Comparison of ENCODE assay signal across 41 cellular contexts in the genomic region with DNA sequence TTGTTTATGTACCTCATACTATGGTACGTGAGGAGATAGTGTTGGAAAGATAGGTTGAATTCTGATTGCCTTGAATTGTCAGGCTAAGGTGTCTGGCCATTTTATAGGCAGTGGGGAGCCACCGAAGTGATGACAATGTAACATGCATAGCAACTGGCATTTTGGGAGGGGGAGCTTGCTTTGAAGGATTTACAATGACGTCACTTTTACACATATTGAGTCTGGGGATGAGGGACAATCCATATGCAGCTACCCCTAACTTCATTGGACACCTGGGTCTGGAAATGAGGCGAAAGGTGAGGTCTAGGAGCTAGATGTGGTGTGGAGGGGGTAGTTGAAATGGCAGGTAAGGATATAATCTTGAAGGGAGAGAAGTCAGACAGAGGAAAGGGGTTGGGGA. TPM values are rescaled to one million over a fixed set of nuclear protein-coding genes. Genes with fewer than 3 reads are reported as not detected.
"Had no signal": no experiment of that assay in that cellular context is flagged by ENCODE, and none has a peak within 500 bp of the region (broad histone marks: within the 10 kb centered on the region; RNA-seq: fewer than 3 reads in every experiment).

No MANE protein-coding gene starts in this region.

- FAIRE-seq: astrocyte, bronchial epithelial cell had no signal

- H3K4me3 Mint-ChIP-seq: activated naive CD4-positive, alpha-beta T cell treated with anti-CD3 and anti-CD28 coated beads for 36 hours; activated naive CD4-positive, alpha-beta T cell treated with anti-CD3 and anti-CD28 coated beads, Interleukin-2, amount 10 ng/mL, durations not matched to agents 7 days and 5 days; activated naive CD4-positive, alpha-beta T cell treated with anti-CD3 and anti-CD28 coated beads, Interleukin-2, amount 50 U/mL, for 24 hours; activated naive CD8-positive, alpha-beta T cell; activated naive CD8-positive, alpha-beta T cell treated with anti-CD3 and anti-CD28 coated beads for 36 hours; activated naive CD8-positive, alpha-beta T cell treated with anti-CD3 and anti-CD28 coated beads, Interleukin-2, amount 10 ng/mL, durations not matched to agents 7 days and 5 days; activated naive CD8-positive, alpha-beta T cell treated with anti-CD3 and anti-CD28 coated beads, Interleukin-2, amount 50 U/mL, for 24 hours; activated T-cell treated with anti-CD3 and anti-CD28 coated beads, Interleukin-2, amount 50 U/mL, for 24 hours; activated T-cell treated with anti-CD3 and anti-CD28 coated beads, Interleukin-2, amount 50 U/mL, for 4 hours; activated T-cell treated with anti-CD3 and anti-CD28 coated beads, Interleukin-2, amount 50 U/mL, for 72 hours; activated T-helper 1 cell treated with anti-CD3 and anti-CD28 coated beads, Interleukin-12 subunit alpha, Interleukin-12 subunit beta, Interleukin-2, Interleukin-4 antibody, amounts not matched to agents 30 ng/mL and 10 ng/mL and 1 ng/mL, durations not matched to agents 14 hours and 24 hours and 36 hours; activated T-helper 17 cell treated with anti-CD3 and anti-CD28 coated beads, Interleukin-2, amount 50 U/mL, for 72 hours; brain; central memory CD8-positive, alpha-beta T cell had no signal

- H3K36me3 Mint-ChIP-seq: activated naive CD4-positive, alpha-beta T cell treated with anti-CD3 and anti-CD28 coated beads, Interleukin-2, amount 10 ng/mL, durations not matched to agents 7 days and 5 days; activated naive CD4-positive, alpha-beta T cell treated with anti-CD3 and anti-CD28 coated beads, Interleukin-2, amount 50 U/mL, for 24 hours; activated naive CD4-positive, alpha-beta T cell treated with anti-CD3 and anti-CD28 coated beads, Interleukin-2, amount 50 U/mL, for 72 hours; activated naive CD8-positive, alpha-beta T cell; activated naive CD8-positive, alpha-beta T cell treated with anti-CD3 and anti-CD28 coated beads for 36 hours; activated naive CD8-positive, alpha-beta T cell treated with anti-CD3 and anti-CD28 coated beads, Interleukin-2, amount 10 ng/mL, durations not matched to agents 7 days and 5 days; brain had no signal

- DNase-seq: activated effector memory CD4-positive, alpha-beta T cell treated with anti-CD3 and anti-CD28 coated beads, Interleukin-2, amount 50 U/mL, for 16 hours; activated effector memory CD4-positive, alpha-beta T cell treated with Interleukin-2 at 50 U/mL for 16 hours; activated gamma-delta T cell; activated gamma-delta T cell treated with Interleukin-2 at 50 U/mL for 16 hours; activated naive CD4-positive, alpha-beta T cell; activated naive CD4-positive, alpha-beta T cell treated with anti-CD3 and anti-CD28 coated beads for 36 hours; activated naive CD4-positive, alpha-beta T cell treated with anti-CD3 and anti-CD28 coated beads, Interleukin-2, amount 10 ng/mL, durations not matched to agents 7 days and 5 days; activated naive CD4-positive, alpha-beta T cell treated with anti-CD3 and anti-CD28 coated beads, Interleukin-2, amount 50 U/mL, for 16 hours; activated naive CD4-positive, alpha-beta T cell treated with Interleukin-2 at 50 U/mL for 16 hours; activated naive CD8-positive, alpha-beta T cell treated with anti-CD3 and anti-CD28 coated beads for 36 hours; activated naive CD8-positive, alpha-beta T cell treated with anti-CD3 and anti-CD28 coated beads, Interleukin-2, amount 10 ng/mL, durations not matched to agents 7 days and 5 days; activated naive CD8-positive, alpha-beta T cell treated with anti-CD3 and anti-CD28 coated beads, Interleukin-2, amount 50 U/mL, for 24 hours; activated T-cell treated with anti-CD3 and anti-CD28 coated beads, Interleukin-2, amount 50 U/mL, for 1 hour; activated T-cell treated with anti-CD3 and anti-CD28 coated beads, Interleukin-2, amount 50 U/mL, for 24 hours; activated T-cell treated with anti-CD3 and anti-CD28 coated beads, Interleukin-2, amount 50 U/mL, for 4 hours; activated T-cell treated with anti-CD3 and anti-CD28 coated beads, Interleukin-2, amount 50 U/mL, for 48 hours; activated T-cell treated with anti-CD3 and anti-CD28 coated beads, Interleukin-2, amount 50 U/mL, for 72 hours; adrenal gland; amniotic stem cell; amygdala; anterior cingulate cortex; aorta; body of pancreas; brain microvascular endothelial cell; caudate nucleus; central memory CD4-positive, alpha-beta T cell; cerebellar nuclear complex had no signal

- H3K36me3 ChIP-seq: adrenal gland, ascending aorta, brain microvascular endothelial cell, breast epithelium, cardiac muscle cell had no signal

- H3K27ac ChIP-seq: adrenal gland, ascending aorta, body of pancreas, brain microvascular endothelial cell, breast epithelium, cardiac muscle cell had no signal

- H3K9me3 ChIP-seq: adrenal gland, ascending aorta, body of pancreas, breast epithelium had no signal

- H3K27ac Mint-ChIP-seq: activated naive CD4-positive, alpha-beta T cell treated with anti-CD3 and anti-CD28 coated beads for 36 hours; activated naive CD4-positive, alpha-beta T cell treated with anti-CD3 and anti-CD28 coated beads, Interleukin-2, amount 10 ng/mL, durations not matched to agents 7 days and 5 days; activated naive CD4-positive, alpha-beta T cell treated with anti-CD3 and anti-CD28 coated beads, Interleukin-2, amount 50 U/mL, for 24 hours; activated naive CD4-positive, alpha-beta T cell treated with anti-CD3 and anti-CD28 coated beads, Interleukin-2, amount 50 U/mL, for 72 hours; activated naive CD8-positive, alpha-beta T cell; activated naive CD8-positive, alpha-beta T cell treated with anti-CD3 and anti-CD28 coated beads for 36 hours; activated naive CD8-positive, alpha-beta T cell treated with anti-CD3 and anti-CD28 coated beads, Interleukin-2, amount 10 ng/mL, durations not matched to agents 7 days and 5 days; activated naive CD8-positive, alpha-beta T cell treated with anti-CD3 and anti-CD28 coated beads, Interleukin-2, amount 50 U/mL, for 24 hours; activated T-cell treated with anti-CD3 and anti-CD28 coated beads, Interleukin-2, amount 50 U/mL, for 24 hours; activated T-cell treated with anti-CD3 and anti-CD28 coated beads, Interleukin-2, amount 50 U/mL, for 72 hours; activated T-helper 1 cell treated with anti-CD3 and anti-CD28 coated beads, Interleukin-12 subunit alpha, Interleukin-12 subunit beta, Interleukin-2, Interleukin-4 antibody, amounts not matched to agents 30 ng/mL and 10 ng/mL and 1 ng/mL, durations not matched to agents 14 hours and 24 hours and 36 hours; activated T-helper 17 cell treated with anti-CD3 and anti-CD28 coated beads, Interleukin-2, amount 50 U/mL, for 72 hours; activated T-helper 2 cell treated with anti-CD3 and anti-CD28 coated beads, Interferon-gamma antibody, Interleukin-2, Interleukin-4, amounts not matched to agents 10 μg/mL and 5 μg/mL and 100 μg/mL, durations not matched to agents 14 hours and 24 hours and 36 hours; brain had no signal

- H3K27me3 Mint-ChIP-seq: activated naive CD8-positive, alpha-beta T cell had no signal

- H3K4me1 Mint-ChIP-seq: activated naive CD4-positive, alpha-beta T cell treated with anti-CD3 and anti-CD28 coated beads, Interleukin-2, amount 10 ng/mL, durations not matched to agents 7 days and 5 days; activated naive CD4-positive, alpha-beta T cell treated with anti-CD3 and anti-CD28 coated beads, Interleukin-2, amount 50 U/mL, for 24 hours; activated naive CD8-positive, alpha-beta T cell treated with anti-CD3 and anti-CD28 coated beads for 36 hours; activated naive CD8-positive, alpha-beta T cell treated with anti-CD3 and anti-CD28 coated beads, Interleukin-2, amount 10 ng/mL, durations not matched to agents 7 days and 5 days; activated naive CD8-positive, alpha-beta T cell treated with anti-CD3 and anti-CD28 coated beads, Interleukin-2, amount 50 U/mL, for 24 hours; activated T-helper 17 cell treated with anti-CD3 and anti-CD28 coated beads, Interleukin-2, amount 50 U/mL, for 72 hours; central memory CD8-positive, alpha-beta T cell had no signal

- ATAC-seq: activated naive CD4-positive, alpha-beta T cell treated with anti-CD3 and anti-CD28 coated beads, Interleukin-2, amount 50 U/mL, for 72 hours; activated naive CD8-positive, alpha-beta T cell treated with anti-CD3 and anti-CD28 coated beads, Interleukin-2, amount 50 U/mL, for 24 hours; activated T-cell treated with anti-CD3 and anti-CD28 coated beads, Interleukin-2, amount 50 U/mL, for 4 hours; activated T-cell treated with anti-CD3 and anti-CD28 coated beads, Interleukin-2, amount 50 U/mL, for 72 hours; activated T-helper 17 cell treated with anti-CD3 and anti-CD28 coated beads, Interleukin-2, amount 50 U/mL, for 72 hours; body of pancreas had no signal

- H3K9me3 Mint-ChIP-seq: activated naive CD4-positive, alpha-beta T cell treated with anti-CD3 and anti-CD28 coated beads for 36 hours; activated naive CD4-positive, alpha-beta T cell treated with anti-CD3 and anti-CD28 coated beads, Interleukin-2, amount 10 ng/mL, durations not matched to agents 7 days and 5 days; activated naive CD4-positive, alpha-beta T cell treated with anti-CD3 and anti-CD28 coated beads, Interleukin-2, amount 50 U/mL, for 24 hours; activated naive CD4-positive, alpha-beta T cell treated with anti-CD3 and anti-CD28 coated beads, Interleukin-2, amount 50 U/mL, for 72 hours; activated naive CD8-positive, alpha-beta T cell treated with anti-CD3 and anti-CD28 coated beads for 36 hours; activated naive CD8-positive, alpha-beta T cell treated with anti-CD3 and anti-CD28 coated beads, Interleukin-2, amount 10 ng/mL, durations not matched to agents 7 days and 5 days; activated naive CD8-positive, alpha-beta T cell treated with anti-CD3 and anti-CD28 coated beads, Interleukin-2, amount 50 U/mL, for 24 hours; activated T-cell treated with anti-CD3 and anti-CD28 coated beads, Interleukin-2, amount 50 U/mL, for 24 hours; activated T-cell treated with anti-CD3 and anti-CD28 coated beads, Interleukin-2, amount 50 U/mL, for 4 hours; activated T-cell treated with anti-CD3 and anti-CD28 coated beads, Interleukin-2, amount 50 U/mL, for 72 hours; activated T-helper 1 cell treated with anti-CD3 and anti-CD28 coated beads, Interleukin-12 subunit alpha, Interleukin-12 subunit beta, Interleukin-2, Interleukin-4 antibody, amounts not matched to agents 30 ng/mL and 10 ng/mL and 1 ng/mL, durations not matched to agents 14 hours and 24 hours and 36 hours; activated T-helper 17 cell treated with anti-CD3 and anti-CD28 coated beads, Interleukin-2, amount 50 U/mL, for 72 hours; activated T-helper 2 cell treated with anti-CD3 and anti-CD28 coated beads, Interferon-gamma antibody, Interleukin-2, Interleukin-4, amounts not matched to agents 10 μg/mL and 5 μg/mL and 100 μg/mL, durations not matched to agents 14 hours and 24 hours and 36 hours; brain; central memory CD8-positive, alpha-beta T cell had no signal

- H3K4me1 ChIP-seq: adrenal gland, ascending aorta, body of pancreas, breast epithelium had no signal

- H3K27me3 ChIP-seq: ascending aorta, body of pancreas, brain microvascular endothelial cell, breast epithelium had no signal

- H3K4me3 ChIP-seq: adrenal gland, ascending aorta, body of pancreas, breast epithelium, cardiac muscle cell had no signal

RNA-seq across cellular contexts. Expression of a gene that starts 7.7 kb away (rescaled TPM):
- total RNA-seq: activated naive CD4-positive, alpha-beta T cell treated with anti-CD3 and anti-CD28 coated beads for 36 hours; activated naive CD8-positive, alpha-beta T cell treated with anti-CD3 and anti-CD28 coated beads, Interleukin-2, amount 10 ng/mL, durations not matched to agents 7 days and 5 days; activated T-helper 1 cell treated with anti-CD3 and anti-CD28 coated beads, Interleukin-12 subunit alpha, Interleukin-12 subunit beta, Interleukin-2, Interleukin-4 antibody, amounts not matched to agents 30 ng/mL and 10 ng/mL and 1 ng/mL, durations not matched to agents 14 hours and 24 hours and 36 hours; activated T-helper 2 cell treated with anti-CD3 and anti-CD28 coated beads, Interferon-gamma antibody, Interleukin-2, Interleukin-4, amounts not matched to agents 10 μg/mL and 5 μg/mL and 100 μg/mL, durations not matched to agents 14 hours and 24 hours and 36 hours; ascending aorta; bronchial epithelial cell; chondrocyte had no signal
- polyA plus RNA-seq: aorta, cardiac muscle cell had no signal
